ENCODE assay signal across 1 cellular context in genomic region chr6:26330835-26331808, GRCh38.
TF ChIP-seq lines count a peak whose summit lies in the region.

No MANE protein-coding gene starts in this region.

TF ChIP-seq in GM12878, 131 proteins besides CTCF, POLR2A, EP300 and RAD21 (continued from another document):
- TF ChIP-seq PRDM15 (CRISPR knock-in tag; IDR thresholded peaks at IDR 0.05) = no peak
- TF ChIP-seq KDM1A (IDR thresholded peaks at IDR 0.05; ENCODE audit: borderline replicate concordance) = no peak
- no peak for TF ChIP-seq ZZZ3 (IDR thresholded peaks at IDR 0.05; ENCODE audit: control insufficient read depth, insufficient read length, low read depth)
- TF ChIP-seq BCLAF1 (IDR thresholded peaks at IDR 0.05) = no peak
- TF ChIP-seq TCF7 (IDR thresholded peaks at IDR 0.05; ENCODE audit: borderline replicate concordance) = no peak
- peak; percentile 50; the same call in 1 of the 2 replicates for TF ChIP-seq RELB (IDR thresholded peaks at IDR 0.05; ENCODE audit: low read depth)
- no peak for TF ChIP-seq WRNIP1 (IDR thresholded peaks at IDR 0.05; ENCODE audit: borderline replicate concordance, low read depth, low read length)
- TF ChIP-seq EGR1 (IDR thresholded peaks at IDR 0.05; ENCODE audit: borderline replicate concordance in 1 of 2, low read depth in 2 of 2, low read length in 2 of 2) = no peak
- TF ChIP-seq POLR2AphosphoS5 (IDR thresholded peaks at IDR 0.05; ENCODE audit: low read length) = no peak
- TF ChIP-seq CEBPB (IDR thresholded peaks at IDR 0.05; ENCODE audit: borderline replicate concordance in 1 of 2, low read depth in 2 of 2, low read length in 2 of 2) = no peak
- TF ChIP-seq STAT1 (conservative IDR thresholded peaks at IDR 0.05) = no peak
- TF ChIP-seq NR2F1 (conservative IDR thresholded peaks at IDR 0.05) = no peak
- peak; percentile 54; the same call in 1 of the 2 replicates for TF ChIP-seq CREM (IDR thresholded peaks at IDR 0.05; ENCODE audit: low read depth)
- peak; percentile 46 for TF ChIP-seq NFIC (IDR thresholded peaks at IDR 0.05; ENCODE audit: low read depth, low read length)
- TF ChIP-seq PBX3 (IDR thresholded peaks at IDR 0.05; ENCODE audit: insufficient replicate concordance, low read depth, low read length) = no peak
- TF ChIP-seq ZNF24 (IDR thresholded peaks at IDR 0.05) = peak; percentile 98
- no peak for TF ChIP-seq FOS (IDR thresholded peaks at IDR 0.05; ENCODE audit: borderline replicate concordance, extremely low read depth, insufficient read length)
- 0 out of 2 replicates have a peak, but pooled peaks have one; percentile 34 for TF ChIP-seq STAT3 (IDR thresholded peaks at IDR 0.05; ENCODE audit: low read depth, low read length)
- no peak for TF ChIP-seq PAX8 (IDR thresholded peaks at IDR 0.05)
- no peak for TF ChIP-seq SIN3A (IDR thresholded peaks at IDR 0.05; ENCODE audit: low read depth, low read length)
- TF ChIP-seq HDAC2 (IDR thresholded peaks at IDR 0.05) = no peak
- peak; percentile 88 for TF ChIP-seq ZSCAN29 (IDR thresholded peaks at IDR 0.05)
- peak; percentile 8; the same call in 1 of the 2 replicates for TF ChIP-seq RAD51 (IDR thresholded peaks at IDR 0.05)
- peak; percentile 84 for TF ChIP-seq PKNOX1 (IDR thresholded peaks at IDR 0.05)
- no peak for TF ChIP-seq RCOR1 (conservative IDR thresholded peaks at IDR 0.05; ENCODE audit: low read depth, low read length)
- no peak for TF ChIP-seq SPI1 (IDR thresholded peaks at IDR 0.05; ENCODE audit: borderline replicate concordance, insufficient read depth, low read depth, low read length)
- TF ChIP-seq MEF2B (IDR thresholded peaks at IDR 0.05; ENCODE audit: partially characterized antibody, poor library complexity, severe bottlenecking) = no peak
- TF ChIP-seq SUZ12 (IDR thresholded peaks at IDR 0.05; ENCODE audit: unreplicated experiment) = no peak
- TF ChIP-seq RELA (IDR thresholded peaks at IDR 0.05; ENCODE audit: borderline replicate concordance, partially characterized antibody) = peak; percentile 30
- no peak for TF ChIP-seq MLLT1 (IDR thresholded peaks at IDR 0.05)
- no peak for TF ChIP-seq CUX1 (IDR thresholded peaks at IDR 0.05; ENCODE audit: insufficient replicate concordance, low read depth, low read length)
